ENCODE assay signal across 8 cellular contexts in the genomic region with DNA sequence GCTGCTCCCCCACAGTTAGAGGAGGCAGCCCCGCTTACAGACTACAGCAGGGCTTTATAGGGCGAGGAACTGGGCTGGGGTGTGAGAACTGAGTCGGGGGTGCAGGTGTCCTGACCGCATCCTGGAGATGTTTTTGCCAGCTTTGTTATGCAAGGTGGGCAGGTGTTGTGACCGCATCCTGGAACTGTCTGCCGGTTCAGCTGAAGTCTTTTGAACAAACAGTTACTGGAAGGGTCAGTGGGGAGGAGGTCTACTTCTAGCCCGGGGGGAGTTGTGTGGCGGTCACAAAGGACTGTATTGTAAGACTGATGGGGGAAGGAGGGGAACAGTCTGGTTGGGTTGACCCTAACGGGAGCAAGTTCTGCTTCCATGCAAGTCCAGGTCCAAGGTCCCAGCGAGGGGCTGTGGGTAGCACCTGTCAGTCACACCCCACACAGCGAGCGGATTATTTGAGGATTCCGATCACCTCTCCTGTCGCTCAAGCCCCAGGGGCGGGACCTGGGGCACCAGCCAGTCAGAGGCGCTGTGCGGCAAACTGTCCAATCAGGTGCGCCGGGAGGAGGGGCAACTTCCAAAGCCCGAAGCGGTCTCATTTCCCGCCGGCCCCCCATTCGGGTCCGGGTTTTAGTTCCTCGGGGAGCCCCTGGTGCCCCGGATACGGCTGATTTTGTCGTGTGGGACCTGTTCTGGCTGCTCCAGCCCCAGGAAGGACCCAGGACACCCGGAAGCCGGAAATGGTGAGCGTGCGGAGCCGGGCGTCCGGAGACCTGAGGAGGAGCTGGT. TPM values are rescaled to one million over a fixed set of nuclear protein-coding genes. Genes with fewer than 3 reads are reported as not detected.
DNase-seq lines count a peak whose midpoint lies in the region; ATAC-seq, FAIRE-seq and TF ChIP-seq lines count a peak whose summit lies in the region.

Gene ZNF101, plus strand, starts transcription at position 610 of the 783 bp plus-strand sequence. Its CDS starts 125 bp downstream, at position 735.

- H3K27me3 Mint-ChIP-seq in activated naive CD8-positive, alpha-beta T cell treated with anti-CD3 and anti-CD28 coated beads, Interleukin-2, amount 10 ng/mL, durations not matched to agents 7 days and 5 days = no peaks in the 10 kb centered on the region

- peaks cover 0 to 7% (median 0%) of the 10 kb centered on the region in 3 donors for H3K4me1 ChIP-seq in pancreas
- H3K4me1 ChIP-seq in tibial artery = peaks cover 0 to 18% (median 10%) of the 10 kb centered on the region in 4 donors

- intact Hi-C loops in Right ventricle myocardium superior (cut with DNase I) = no loop called here
- intact Hi-C loops in pancreas (cut with DNase I) = no loop called here
- intact Hi-C loops in tibial artery (cut with DNase I; ENCODE audit: low total_unique reads) = loop anchor here (5.0 kb wide), 1 partner anchor 64 kb away; the partner anchor contains the start of gene ZNF14

- FAIRE-seq in GM12891 (lab: Jason Lieb, UNC) = peak; percentile 94
- FAIRE-seq in pancreas (lab: Jason Lieb, UNC) = no peak

- TF ChIP-seq POLR2A in GM12891 (IDR thresholded peaks at IDR 0.05; ENCODE audit: low read depth, low read length) = peak; percentile 81; the same call in 1 of the 2 replicates

- peaks cover 48% of the 10 kb centered on the region for H3K36me3 Mint-ChIP-seq in activated naive CD8-positive, alpha-beta T cell treated with anti-CD3 and anti-CD28 coated beads, Interleukin-2, amount 10 ng/mL, durations not matched to agents 7 days and 5 days

- TF ChIP-seq CTCF in pancreas (IDR thresholded peaks at IDR 0.05) (no peak), tibial artery (IDR thresholded peaks at IDR 0.05) (no peak)

- H3K27me3 ChIP-seq in pancreas = no peaks in the 10 kb centered on the region
- no peaks in the 10 kb centered on the region for H3K27me3 ChIP-seq in tibial artery

- peak; percentile 72 for ATAC-seq in HG02798 (IDR thresholded peaks at IDR 0.05; ENCODE audit: poor library complexity, unreplicated experiment)
- peak; percentile 74 for ATAC-seq in activated naive CD8-positive, alpha-beta T cell treated with anti-CD3 and anti-CD28 coated beads, Interleukin-2, amount 10 ng/mL, durations not matched to agents 7 days and 5 days (ENCODE audit: low read depth)
- ATAC-seq in Right ventricle myocardium superior (ENCODE audit: poor library complexity) = peak; percentile 89
- ATAC-seq in pancreas = peak; percentile 72 to 89 (median 83)

- H3K4me3 ChIP-seq in pancreas (peak within 1 kb of the TSS; percentile 70 to 97 (median 93)), tibial artery (peak within 1 kb of the TSS; percentile 82 to 83)

- no peaks in the 10 kb centered on the region for H3K9me3 ChIP-seq in pancreas
- H3K9me3 ChIP-seq in tibial artery = no peaks in the 10 kb centered on the region

- peaks cover 20% of the 10 kb centered on the region for H3K4me1 Mint-ChIP-seq in activated naive CD8-positive, alpha-beta T cell treated with anti-CD3 and anti-CD28 coated beads, Interleukin-2, amount 10 ng/mL, durations not matched to agents 7 days and 5 days

- H3K27ac ChIP-seq in pancreas (peak within 1 kb of the TSS; percentile 70 to 85 (median 78)), tibial artery (peak within 1 kb of the TSS; percentile 64 to 83)

- POLR2A ChIA-PET in activated naive CD8-positive, alpha-beta T cell treated with anti-CD3 and anti-CD28 coated beads, Interleukin-2, amount 10 ng/mL, durations not matched to agents 7 days and 5 days (lab: Charles Lee) = interaction anchor here (0.6 to 4.2 kb wide), 29 partner anchors 11 to 1352 kb away, joined by 3 to 50 read pairs (median 5); partner anchors contain the start of genes GMIP, NDUFA13, PBX4 and TSSK6

- no peaks in the 10 kb centered on the region for H3K36me3 ChIP-seq in pancreas
- peaks cover 4 to 13% (median 5%) of the 10 kb centered on the region in 3 donors for H3K36me3 ChIP-seq in tibial artery

- peaks cover 7% of the 10 kb centered on the region for H3K9me3 Mint-ChIP-seq in activated naive CD8-positive, alpha-beta T cell treated with anti-CD3 and anti-CD28 coated beads, Interleukin-2, amount 10 ng/mL, durations not matched to agents 7 days and 5 days

- H3K4me3 Mint-ChIP-seq in activated naive CD8-positive, alpha-beta T cell treated with anti-CD3 and anti-CD28 coated beads, Interleukin-2, amount 10 ng/mL, durations not matched to agents 7 days and 5 days = peak within 1 kb of the TSS; percentile 87

- 8% methylated on average over 36 of the region's 36 CpGs for WGBS in pancreas, 2 donors

- peak within 1 kb of the TSS; percentile 98 for H3K27ac Mint-ChIP-seq in activated naive CD8-positive, alpha-beta T cell treated with anti-CD3 and anti-CD28 coated beads, Interleukin-2, amount 10 ng/mL, durations not matched to agents 7 days and 5 days

- peak; percentile 84 for DNase-seq in GM12891 (ENCODE audit: insufficient read length, low spot score)
- DNase-seq in NCI-H1417 treated with DMSO at 0.1 percent for 48 hours (lab: John Stamatoyannopoulos, UW) = peak; percentile 56
- peak; percentile 79 to 87 for DNase-seq in SW 1271 (lab: John Stamatoyannopoulos, UW)
- peak; percentile 94 for DNase-seq in activated naive CD8-positive, alpha-beta T cell treated with anti-CD3 and anti-CD28 coated beads, Interleukin-2, amount 10 ng/mL, durations not matched to agents 7 days and 5 days
- peak; percentile 95 for DNase-seq in Right ventricle myocardium superior
- peak; percentile 88 to 96 (median 90) for DNase-seq in pancreas
- DNase-seq in tibial artery = peak; percentile 91 to 96

TF ChIP-seq in GM12891, 5 proteins besides CTCF, POLR2A, EP300 and RAD21:
- TF ChIP-seq POLR2AphosphoS5 (IDR thresholded peaks at IDR 0.05; ENCODE audit: low read depth, low read length) = peak; percentile 84
- no peak for TF ChIP-seq SPI1 (IDR thresholded peaks at IDR 0.05; ENCODE audit: low read depth, low read length)
- TF ChIP-seq TAF1 (IDR thresholded peaks at IDR 0.05; ENCODE audit: low read depth, low read length) = peak; percentile 79
- peak; percentile 31; the same call in 1 of the 2 replicates for TF ChIP-seq POU2F2 (IDR thresholded peaks at IDR 0.05; ENCODE audit: low read depth, low read length)
- no peak for TF ChIP-seq PAX5 (IDR thresholded peaks at IDR 0.05; ENCODE audit: insufficient read depth, low read length, severe bottlenecking)

RNA-seq across cellular contexts. Expression of gene ZNF101, which starts in this region (rescaled TPM):
- 8.1 TPM for polyA plus RNA-seq in GM12891 (2012; ENCODE audit: low read depth, missing spikeins)
- total RNA-seq in activated naive CD8-positive, alpha-beta T cell treated with anti-CD3 and anti-CD28 coated beads, Interleukin-2, amount 10 ng/mL, durations not matched to agents 7 days and 5 days = 100 to 1,000 TPM; 123 to 126 TPM
- total RNA-seq in Right ventricle myocardium superior (2.9 TPM), pancreas (1 to 10 TPM; 3.3 to 7.1 (median 4.3) TPM)
- polyA plus RNA-seq in pancreas = 1 to 10 TPM; 5.2 to 5.4 TPM

Comparison
In these comparisons a context has a peak if more than half of its experiments do, and no peak if none do; other contexts are left out.
1. Peak in every context shown above with its lines: DNase-seq, ATAC-seq, H3K4me3 ChIP-seq and H3K27ac ChIP-seq.
2. RNA of gene ZNF101 (total RNA-seq): 123 to 126 TPM in activated naive CD8-positive, alpha-beta T cell treated with anti-CD3 and anti-CD28 coated beads, Interleukin-2, amount 10 ng/mL, durations not matched to agents 7 days and 5 days; 3.3 to 7.1 TPM in pancreas and 2.9 TPM in Right ventricle myocardium superior (single experiment); every median in the first group is over 10 times any median in the second.